ENCODE assay signal across 20 cellular contexts in the genomic region with DNA sequence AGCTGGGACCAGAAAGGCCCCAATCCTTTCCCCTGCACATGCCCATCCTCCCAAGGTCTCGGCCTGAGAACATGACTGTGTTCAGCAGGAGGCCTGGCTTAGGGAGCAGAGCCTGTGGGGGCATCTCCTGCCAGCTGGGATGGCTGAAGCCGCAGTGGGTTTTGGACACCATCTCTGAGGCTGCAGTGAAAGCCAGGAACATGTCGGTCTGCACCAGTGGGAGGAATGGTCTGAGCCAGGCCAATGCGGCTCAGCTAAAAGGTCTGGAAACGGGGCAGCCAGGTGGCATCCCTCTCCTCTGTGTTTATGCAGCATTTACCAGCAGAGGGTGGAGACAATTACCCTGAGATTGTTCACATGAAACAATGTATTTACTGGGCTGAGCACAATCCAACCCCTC. TPM values are rescaled to one million over a fixed set of nuclear protein-coding genes. Genes with fewer than 3 reads are reported as not detected.
DNase-seq lines count a peak whose midpoint lies in the region; ATAC-seq and TF ChIP-seq lines count a peak whose summit lies in the region.
"Had no signal": no experiment of that assay in that cellular context is flagged by ENCODE, and none has a peak within 500 bp of the region (broad histone marks: within the 10 kb centered on the region; RNA-seq: fewer than 3 reads in every experiment).

No MANE protein-coding gene starts in this region.

- no peaks in the 10 kb centered on the region for H3K36me3 ChIP-seq in right atrium auricular region
- H3K36me3 ChIP-seq: BLaER1 treated with 17β-estradiol and CSF1 and Interleukin-3, amounts not matched to agents 10 nM and 100 nM had no signal

- H3K27me3 ChIP-seq in right atrium auricular region, result no peaks in the 10 kb centered on the region
- H3K27me3 ChIP-seq: BLaER1 treated with 17β-estradiol and CSF1 and Interleukin-3, amounts not matched to agents 10 nM and 100 nM had no signal

- ATAC-seq in Right ventricle myocardium superior (ENCODE audit: poor library complexity) (no peak), HG02852 (IDR thresholded peaks at IDR 0.05; ENCODE audit: unreplicated experiment) (no peak), GM21423 (IDR thresholded peaks at IDR 0.05; ENCODE audit: unreplicated experiment) (no peak)

- TF ChIP-seq CTCF in right atrium auricular region (IDR thresholded peaks at IDR 0.05), result no peak

- H3K4me1 ChIP-seq in right atrium auricular region, result peaks cover 0 to 5% of the 10 kb centered on the region in 2 donors

- H3K27ac ChIP-seq in right atrium auricular region, result no peak overlapping the region
- H3K27ac ChIP-seq: A549; BLaER1 treated with 17β-estradiol and CSF1 and Interleukin-3, amounts not matched to agents 10 nM and 100 nM; HL-60; SK-N-MC had no signal

- DNase-seq in right atrium auricular region (ENCODE audit: low spot score) (peak; percentile 49), Right ventricle myocardium superior (no peak), cerebellar cortex (ENCODE audit: low spot score) (peak; percentile 82), myocyte (ENCODE audit: low read depth) (peak; percentile 44), NCI-H69 (lab: John Stamatoyannopoulos, UW) (no peak), UCSD-AML1 (lab: John Stamatoyannopoulos, UW; ENCODE audit: unreplicated experiment) (no peak)
- DNase-seq: CD8-positive, alpha-beta memory T cell; DND-41; GDM1; NCI-H187 treated with DMSO at 0.1 percent for 48 hours; NCI-H2171; NCI-H510A; NCI-H82 had no signal

- no peaks in the 10 kb centered on the region for H3K9me3 ChIP-seq in right atrium auricular region
- H3K9me3 ChIP-seq: A549; BLaER1 treated with 17β-estradiol and CSF1 and Interleukin-3, amounts not matched to agents 10 nM and 100 nM had no signal

- no peak overlapping the region for H3K4me3 ChIP-seq in right atrium auricular region
- H3K4me3 ChIP-seq: A549; BLaER1 treated with 17β-estradiol and CSF1 and Interleukin-3, amounts not matched to agents 10 nM and 100 nM; GM12878; SK-N-MC had no signal

- intact Hi-C loops in Right ventricle myocardium superior (cut with DNase I), result no loop called here

RNA-seq across cellular contexts. Expression of a gene that starts 44.6 kb away (rescaled TPM):
- total RNA-seq in right atrium auricular region (1 to 10 TPM; 2.9 to 3.2 TPM), Right ventricle myocardium superior (3.1 TPM), myocyte (7.0 and 8.4 TPM in 2 replicates)
- 9.7 TPM for polyA plus RNA-seq in myocyte (2012)

Comparison
In these comparisons a context has a peak if more than half of its experiments do, and no peak if none do; other contexts are left out.
1. DNase-seq: peak in right atrium auricular region (single experiment), cerebellar cortex (single experiment) and myocyte (single experiment); none in Right ventricle myocardium superior (single experiment), NCI-H69 (single experiment) and UCSD-AML1 (single experiment).